8 cellular contexts compared by ENCODE assay signal in the genomic region with DNA sequence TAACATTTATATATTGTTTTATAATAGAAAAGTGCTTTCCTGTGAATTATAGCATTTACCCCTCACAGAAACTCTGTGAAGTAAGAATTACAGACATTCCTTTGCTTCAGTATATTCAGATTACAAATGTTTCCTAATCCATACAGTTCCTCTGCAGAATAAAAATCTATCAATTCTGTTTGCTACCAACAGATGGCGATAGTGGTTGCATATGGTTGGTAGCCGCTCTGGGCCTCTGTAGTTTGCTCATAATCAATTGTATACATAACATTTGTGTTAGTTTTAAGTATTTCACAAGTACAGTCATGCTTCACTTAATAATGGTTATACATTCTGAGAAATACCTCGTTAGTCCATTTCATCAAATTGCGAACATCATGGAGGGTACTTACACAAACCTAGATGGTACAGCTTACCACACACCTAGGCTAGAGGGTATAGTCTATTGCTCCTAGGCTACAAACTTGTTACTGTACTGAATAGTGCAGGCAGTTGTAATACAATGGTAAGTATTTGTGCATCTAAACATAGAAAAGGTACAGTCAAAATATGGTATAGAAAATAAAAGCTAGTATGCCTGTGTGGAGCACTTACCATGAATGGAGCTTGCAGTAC.
DNase-seq lines count a peak whose midpoint lies in the region; ATAC-seq and TF ChIP-seq lines count a peak whose summit lies in the region.

No MANE protein-coding gene starts in this region.

- H3K4me3 ChIP-seq in fibroblast of mammary gland (ENCODE audit: control insufficient read depth, low read depth, low read length) = no peak overlapping the region

- TF ChIP-seq CTCF in GM12873 (IDR thresholded peaks at IDR 0.05; ENCODE audit: insufficient read depth, low read depth, low read length, missing control alignments) (peak; percentile 57), fibroblast of mammary gland (conservative IDR thresholded peaks at IDR 0.05; ENCODE audit: control insufficient read depth, insufficient read depth, low read depth, low read length) (peak; percentile 56)

- DNase-seq in A172 (ENCODE audit: low spot score) (peak; percentile 4), NCI-H82 treated with DMSO at 0.1 percent for 48 hours (lab: John Stamatoyannopoulos, UW; ENCODE audit: unreplicated experiment) (peak; percentile 10), fibroblast of mammary gland (ENCODE audit: low read depth) (peak; percentile 19), GOT3 (lab: John Stamatoyannopoulos, UW) (no peak)
- no peak for DNase-seq in stimulated activated CD4-positive, alpha-beta T cell treated with anti-CD3 and anti-CD28 coated beads, Interleukin-12 subunit alpha, Interleukin-12 subunit beta, amount 100 ng/mL, for 4 hours

- peak; percentile 49 for ATAC-seq in HG02852 (IDR thresholded peaks at IDR 0.05; ENCODE audit: unreplicated experiment)
- no peak for ATAC-seq in GM21737 (IDR thresholded peaks at IDR 0.05; ENCODE audit: unreplicated experiment)

Comparison
In these comparisons a context has a peak if more than half of its experiments do, and no peak if none do; other contexts are left out.
1. DNase-seq: peak in A172 (single experiment), NCI-H82 treated with DMSO at 0.1 percent for 48 hours (single experiment) and fibroblast of mammary gland (single experiment); none in GOT3 (single experiment) and stimulated activated CD4-positive, alpha-beta T cell treated with anti-CD3 and anti-CD28 coated beads, Interleukin-12 subunit alpha, Interleukin-12 subunit beta, amount 100 ng/mL, for 4 hours (single experiment).